Comparison of ENCODE assay signal across 17 cellular contexts in the genomic region with DNA sequence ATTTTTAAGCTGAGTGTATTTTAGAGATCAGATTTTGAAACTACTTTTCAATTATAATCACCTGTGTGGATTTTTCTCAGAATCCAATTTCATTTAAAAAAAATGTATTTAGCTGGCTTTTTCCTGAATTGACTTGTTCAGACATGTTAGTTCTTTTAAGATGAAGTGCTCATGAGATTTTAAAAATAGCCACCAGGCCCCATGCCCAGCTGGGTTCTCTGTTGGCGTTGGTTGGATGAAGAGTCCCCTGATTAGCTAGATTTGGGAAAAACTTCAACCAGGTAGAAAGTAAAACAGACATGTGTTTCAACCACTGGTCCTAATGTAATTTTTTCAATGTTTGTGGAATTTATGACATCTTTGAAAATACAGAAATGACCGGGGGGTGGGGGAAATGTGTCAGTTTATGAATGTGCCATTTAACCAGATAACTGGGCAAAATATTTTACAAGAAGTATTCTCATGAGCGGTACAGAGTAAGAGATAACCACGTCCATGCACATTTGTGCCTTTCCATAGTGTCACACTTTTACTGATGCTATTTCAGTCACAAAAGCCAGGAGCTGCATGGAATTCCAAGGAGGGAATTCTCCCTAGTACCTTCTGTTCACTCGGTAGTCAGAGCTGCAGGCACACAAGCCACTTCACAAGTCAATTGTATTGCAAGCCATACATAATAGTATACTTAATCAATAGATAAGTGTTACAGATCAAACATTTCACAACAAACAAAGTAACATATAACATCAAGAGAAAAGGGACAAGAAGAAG. TPM values are rescaled to one million over a fixed set of nuclear protein-coding genes. Genes with fewer than 3 reads are reported as not detected.
A peak's percentile ranks its signal among the peaks of the same experiment; 100 is the strongest.
DNase-seq lines count a peak whose midpoint lies in the region; ATAC-seq, FAIRE-seq and TF ChIP-seq lines count a peak whose summit lies in the region.
"Had no signal": no experiment of that assay in that cellular context is flagged by ENCODE, and none has a peak within 500 bp of the region (broad histone marks: within the 10 kb centered on the region; RNA-seq: fewer than 3 reads in every experiment).

No MANE protein-coding gene starts in this region.

- ATAC-seq in foreskin keratinocyte = no peak

- no peak overlapping the region for H2AFZ ChIP-seq in KMS-11 (ENCODE audit: low read depth)

- DNase-seq in NCI-H446 treated with DMSO at 0.1 percent for 48 hours (lab: John Stamatoyannopoulos, UW) (peak; percentile 40), foreskin keratinocyte (no peak), iPS-NIHi11 (ENCODE audit: low spot score) (peak; percentile 15), NCI-H146 (lab: John Stamatoyannopoulos, UW) (no peak), frontal cortex (ENCODE audit: low spot score in 2 of 2) (no peak), A172 (ENCODE audit: low spot score) (no peak)
- DNase-seq: Caco-2; CD4-positive, CD25-positive, alpha-beta regulatory T cell; DMS153; Karpas-422; MM.1S; NCI-H1105; NCI-H1930; SHP77 treated with DMSO at 0.1 percent for 48 hours had no signal

- peaks cover 98% of the 10 kb centered on the region for H3K4me1 ChIP-seq in KMS-11 (ENCODE audit: low read depth, poor library complexity, severe bottlenecking)
- peaks cover 24% of the 10 kb centered on the region for H3K4me1 ChIP-seq in foreskin keratinocyte
- H3K4me1 ChIP-seq: Caco-2 had no signal

- TF ChIP-seq CTCF in KMS-11 (conservative IDR thresholded peaks at IDR 0.05; ENCODE audit: low read depth, low read length) = no peak
- TF ChIP-seq CTCF in foreskin keratinocyte (conservative IDR thresholded peaks at IDR 0.05) = no peak

- H3K27me3 ChIP-seq in KMS-11 (ENCODE audit: insufficient read depth, low read depth) (no peaks in the 10 kb centered on the region), foreskin keratinocyte (no peaks in the 10 kb centered on the region)

- H3K27ac ChIP-seq in KMS-11 = peak overlapping the region; percentile 94
- peak overlapping the region; percentile 23 for H3K27ac ChIP-seq in foreskin keratinocyte

- FAIRE-seq in frontal cortex (lab: Jason Lieb, UNC) = no peak
- FAIRE-seq: H54, RCC 7860 had no signal

- H3K36me3 ChIP-seq in KMS-11 (ENCODE audit: insufficient read depth) = 0 out of 2 replicates have a peak, but pooled peaks cover 6% of the 10 kb centered on the region

- no peak overlapping the region for H3K4me3 ChIP-seq in KMS-11 (IDR thresholded peaks at IDR 0.05; ENCODE audit: insufficient read depth, low read depth, low read length)

- no peak overlapping the region for H3K9ac ChIP-seq in KMS-11

- peak overlapping the region; percentile 99; the same call in 1 of the 2 replicates for H3K4me2 ChIP-seq in KMS-11

- peaks cover 65% of the 10 kb centered on the region for H3K79me2 ChIP-seq in KMS-11 (ENCODE audit: insufficient read depth, low read depth)

- H4K20me1 ChIP-seq in KMS-11 (ENCODE audit: insufficient read depth) = no peaks in the 10 kb centered on the region

RNA-seq across cellular contexts. Expression of a gene that starts 51.1 kb away (rescaled TPM):
- total RNA-seq in foreskin keratinocyte = 13.9 and 15.4 TPM in 2 replicates
- 9.3 and 11.4 TPM in 2 replicates for polyA plus RNA-seq in foreskin keratinocyte
- total RNA-seq in frontal cortex = 4.9 TPM
- total RNA-seq in A172 (2014; rRNA removed; shearing (Covaris generic)) = 3.5 and 4.3 TPM in 2 replicates
- total RNA-seq: Caco-2 had no signal

Comparison
In these comparisons a context has a peak if more than half of its experiments do, and no peak if none do; other contexts are left out.
1. DNase-seq: peak in NCI-H446 treated with DMSO at 0.1 percent for 48 hours (single experiment) and iPS-NIHi11 (single experiment); none in foreskin keratinocyte (0 of 2), NCI-H146 (single experiment), frontal cortex (0 of 2) and A172 (single experiment).